Comparison of ENCODE assay signal across 8 cellular contexts in genomic region chr5:14168139-14168792, GRCh38. TPM values are rescaled to one million over a fixed set of nuclear protein-coding genes. Genes with fewer than 3 reads are reported as not detected.
DNase-seq lines count a peak whose midpoint lies in the region; ATAC-seq and TF ChIP-seq lines count a peak whose summit lies in the region.

No MANE protein-coding gene starts in this region.

- H3K4me1 ChIP-seq in smooth muscle cell (ENCODE audit: low read depth) (peaks cover 34% of the 10 kb centered on the region), Karpas-422 (ENCODE audit: low read length) (no peaks in the 10 kb centered on the region)

- no peaks in the 10 kb centered on the region for H3K27me3 ChIP-seq in smooth muscle cell (ENCODE audit: low read depth)
- H3K27me3 ChIP-seq in Karpas-422 (ENCODE audit: low read length), result no peaks in the 10 kb centered on the region

- H3K4me2 ChIP-seq in smooth muscle cell, result no peak overlapping the region
- no peak overlapping the region for H3K4me2 ChIP-seq in Karpas-422 (ENCODE audit: low read depth, low read length, poor library complexity, severe bottlenecking)

- ATAC-seq in HG03095 (IDR thresholded peaks at IDR 0.05; ENCODE audit: unreplicated experiment) (peak; percentile 28), HG02840 (IDR thresholded peaks at IDR 0.05; ENCODE audit: low FRiP score, unreplicated experiment) (no peak)
- peak; percentile 43 for ATAC-seq in central memory CD8-positive, alpha-beta T cell (replicated peaks; ENCODE audit: extremely low read depth, poor library complexity, severe bottlenecking)

- H3K9me3 Mint-ChIP-seq in central memory CD8-positive, alpha-beta T cell, result no peaks in the 10 kb centered on the region

- H3K9me2 ChIP-seq in Karpas-422 (replicated peaks; ENCODE audit: insufficient read depth, low read length), result no peaks in the 10 kb centered on the region

- H3K9ac ChIP-seq in smooth muscle cell (ENCODE audit: low read depth), result no peak overlapping the region
- H3K9ac ChIP-seq in Karpas-422 (ENCODE audit: low read length), result no peak overlapping the region

- no peak overlapping the region for H3K27ac Mint-ChIP-seq in central memory CD8-positive, alpha-beta T cell (ENCODE audit: low read depth)

- TF ChIP-seq CTCF in smooth muscle cell (IDR thresholded peaks at IDR 0.05; ENCODE audit: borderline replicate concordance, insufficient read depth, poor library complexity, severe bottlenecking), result no peak

- no peak overlapping the region for H3K4me3 ChIP-seq in smooth muscle cell
- no peak overlapping the region for H3K4me3 ChIP-seq in Karpas-422 (ENCODE audit: low read length)

- H3K36me3 ChIP-seq in smooth muscle cell (ENCODE audit: low read depth), result peaks cover 5% of the 10 kb centered on the region
- H3K36me3 ChIP-seq in Karpas-422 (ENCODE audit: insufficient read depth, low read length), result no peaks in the 10 kb centered on the region

- H3K27me3 Mint-ChIP-seq in central memory CD8-positive, alpha-beta T cell, result peaks cover 6% of the 10 kb centered on the region

- H3K4me1 Mint-ChIP-seq in central memory CD8-positive, alpha-beta T cell, result peaks cover 11% of the 10 kb centered on the region

- H3K27ac ChIP-seq in smooth muscle cell (ENCODE audit: low read depth) (peak overlapping the region; percentile 84), Karpas-422 (ENCODE audit: low read length) (no peak overlapping the region)

- no peaks in the 10 kb centered on the region for H3F3A ChIP-seq in smooth muscle cell (ENCODE audit: low read depth)

- H3K4me3 Mint-ChIP-seq in central memory CD8-positive, alpha-beta T cell, result no peak overlapping the region

- H4K20me1 ChIP-seq in smooth muscle cell (ENCODE audit: low read depth) (peaks cover 85% of the 10 kb centered on the region), Karpas-422 (ENCODE audit: insufficient read depth, low read depth, low read length) (no peaks in the 10 kb centered on the region)

- DNase-seq in NCI-H510A treated with DMSO at 0.1 percent for 48 hours (lab: John Stamatoyannopoulos, UW) (peak; percentile 63), NCI-H510A (lab: John Stamatoyannopoulos, UW) (no peak), smooth muscle cell (lab: John Stamatoyannopoulos, UW; ENCODE audit: unreplicated experiment) (no peak), Karpas-422 (no peak)
- no peak for DNase-seq in central memory CD8-positive, alpha-beta T cell (ENCODE audit: low spot score in 2 of 2)
- DNase-seq in stimulated activated naive CD4-positive, alpha-beta T cell treated with Interleukin-2 at 50 U/mL for 16 hours (lab: John Stamatoyannopoulos, UW), result no peak

- H2AFZ ChIP-seq in smooth muscle cell (ENCODE audit: low read depth), result no peak overlapping the region
- no peak overlapping the region for H2AFZ ChIP-seq in Karpas-422 (ENCODE audit: low read length)

- WGBS in smooth muscle cell (ENCODE audit: low lambda C conversion rate), result 89% methylated on average over 6 of the region's 6 CpGs

- H3K36me3 Mint-ChIP-seq in central memory CD8-positive, alpha-beta T cell (ENCODE audit: insufficient read depth), result no peaks in the 10 kb centered on the region

- H3K9me3 ChIP-seq in smooth muscle cell (replicated peaks; ENCODE audit: low read depth) (no peaks in the 10 kb centered on the region), Karpas-422 (ENCODE audit: low read length) (0 out of 2 replicates have a peak, but pooled peaks cover 9% of the 10 kb centered on the region)

- peaks cover 100% of the 10 kb centered on the region for H3K79me2 ChIP-seq in smooth muscle cell (ENCODE audit: low read depth)
- no peaks in the 10 kb centered on the region for H3K79me2 ChIP-seq in Karpas-422 (ENCODE audit: low read length)

RNA-seq across cellular contexts. Expression of gene TRIO, which starts 25.1 kb away (rescaled TPM):
- 109 and 118 TPM in 2 replicates for total RNA-seq in smooth muscle cell
- polyA plus RNA-seq in smooth muscle cell, result 10.2 and 30.3 TPM in 2 replicates
- total RNA-seq in Karpas-422 (2014; rRNA removed; shearing (Covaris generic); ENCODE audit: low replicate concordance), result 0.04 and 0.25 TPM in 2 replicates

Comparison
In these comparisons a context has a peak if more than half of its experiments do, and no peak if none do; other contexts are left out.
1. RNA of gene TRIO, which starts 25.1 kb away (total RNA-seq): 109 to 118 TPM in smooth muscle cell; 0.04 to 0.25 TPM in Karpas-422; every median in the first group is over 10 times any median in the second.